11 cellular contexts compared by ENCODE assay signal in genomic region chr7:7861211-7861633, GRCh38.
DNase-seq lines count a peak whose midpoint lies in the region; ATAC-seq and TF ChIP-seq lines count a peak whose summit lies in the region.
"Had no signal": no experiment of that assay in that cellular context is flagged by ENCODE, and none has a peak within 500 bp of the region (broad histone marks: within the 10 kb centered on the region; RNA-seq: fewer than 3 reads in every experiment).

No MANE protein-coding gene starts in this region.

- no peak for TF ChIP-seq CTCF in mammary epithelial cell (conservative IDR thresholded peaks at IDR 0.05 in 1 of 2, IDR thresholded peaks at IDR 0.05 in 1 of 2; ENCODE audit: extremely low read depth in 1 of 2, insufficient read depth in 1 of 2, low read depth in 1 of 2, low read length in 2 of 2)

- peak overlapping the region; percentile 40 for H3K4me2 ChIP-seq in mammary epithelial cell (ENCODE audit: insufficient read depth, low read depth, low read length)

- H3K9ac ChIP-seq in mammary epithelial cell (ENCODE audit: insufficient read depth, low read length), result no peak overlapping the region
- H3K9ac ChIP-seq: parathyroid adenoma had no signal

- H3K4me1 ChIP-seq in mammary epithelial cell (ENCODE audit: insufficient read depth, low read length), result peaks cover 11% of the 10 kb centered on the region

- CTCF ChIA-PET in mammary epithelial cell (lab: Charles Lee; ENCODE audit: low non-redundant PET), result interaction anchor here (0.6 to 0.8 kb wide), 2 partner anchors 106 to 174 kb away, joined by 3 read pairs; no protein-coding TSS in a partner anchor

- ATAC-seq in HG03457 (IDR thresholded peaks at IDR 0.05; ENCODE audit: unreplicated experiment) (no peak), HG03469 (IDR thresholded peaks at IDR 0.05; ENCODE audit: unreplicated experiment) (no peak), GM21367 (IDR thresholded peaks at IDR 0.05; ENCODE audit: unreplicated experiment) (no peak)
- ATAC-seq: WTC11 had no signal

- H3K4me3 ChIP-seq in mammary epithelial cell (replicated peaks in 1 of 3; ENCODE audit: insufficient read depth in 1 of 3, low read depth in 2 of 3, low read length in 3 of 3), result no peak overlapping the region
- H3K4me3 ChIP-seq: thoracic aorta had no signal

- DNase-seq in H4 (ENCODE audit: low spot score) (peak; percentile 52), NCI-H2081 (lab: John Stamatoyannopoulos, UW) (peak; percentile 14 to 68), mammary epithelial cell (peak; percentile 95), pulmonary artery endothelial cell (ENCODE audit: low read depth, low spot score) (peak; percentile 67)
- DNase-seq in activated naive CD4-positive, alpha-beta T cell (lab: John Stamatoyannopoulos, UW), result no peak

- no peaks in the 10 kb centered on the region for H4K20me1 ChIP-seq in mammary epithelial cell (ENCODE audit: insufficient read depth, low read length)

- dilution Hi-C loops in mammary epithelial cell (cut with HindIII; ENCODE audit: low sequenced_read_pairs), result no loop called here

- no peaks in the 10 kb centered on the region for H3K36me3 ChIP-seq in mammary epithelial cell (ENCODE audit: insufficient read depth, low read length)
- H3K36me3 ChIP-seq: thoracic aorta had no signal

- peak overlapping the region; percentile 73 for H3K27ac ChIP-seq in mammary epithelial cell (ENCODE audit: insufficient read depth, low read depth, low read length)
- H3K27ac ChIP-seq: parathyroid adenoma, thoracic aorta had no signal

- H3K27me3 ChIP-seq in mammary epithelial cell (ENCODE audit: insufficient read depth, low read length), result no peaks in the 10 kb centered on the region

- H3K79me2 ChIP-seq in mammary epithelial cell (ENCODE audit: insufficient read depth, low read length), result no peaks in the 10 kb centered on the region

- no peaks in the 10 kb centered on the region for H3K9me3 ChIP-seq in mammary epithelial cell (replicated peaks; ENCODE audit: insufficient read depth, low read length)
- H3K9me3 ChIP-seq: thoracic aorta had no signal

- H2AFZ ChIP-seq in mammary epithelial cell (ENCODE audit: low read depth, low read length), result no peak overlapping the region
- H2AFZ ChIP-seq: parathyroid adenoma had no signal

- no TSS peak for BruUV-seq in mammary epithelial cell (replicated peaks; lab: Mats Ljungman, UMichigan)

- intact Hi-C loops in mammary epithelial cell (cut with micrococcal nuclease), result loop anchor here (2.0 to 5.0 kb wide), 2 partner anchors 88 to 106 kb away; partner anchors contain the start of gene GLCCI1

- in situ Hi-C loops in mammary epithelial cell (cut with MboI; ENCODE audit: low sequenced_read_pairs in 2 of 2), result no loop called here

- WGBS in mammary epithelial cell (ENCODE audit: low coverage, missing lambda C conversion rate), result 0% methylated on average over 1 of the region's 1 CpG

Comparison
In these comparisons a context has a peak if more than half of its experiments do, and no peak if none do; other contexts are left out.
1. DNase-seq: peak in H4 (single experiment), NCI-H2081 (2 of 2), mammary epithelial cell (single experiment) and pulmonary artery endothelial cell (single experiment); none in activated naive CD4-positive, alpha-beta T cell (0 of 4).